In the genomic region with DNA sequence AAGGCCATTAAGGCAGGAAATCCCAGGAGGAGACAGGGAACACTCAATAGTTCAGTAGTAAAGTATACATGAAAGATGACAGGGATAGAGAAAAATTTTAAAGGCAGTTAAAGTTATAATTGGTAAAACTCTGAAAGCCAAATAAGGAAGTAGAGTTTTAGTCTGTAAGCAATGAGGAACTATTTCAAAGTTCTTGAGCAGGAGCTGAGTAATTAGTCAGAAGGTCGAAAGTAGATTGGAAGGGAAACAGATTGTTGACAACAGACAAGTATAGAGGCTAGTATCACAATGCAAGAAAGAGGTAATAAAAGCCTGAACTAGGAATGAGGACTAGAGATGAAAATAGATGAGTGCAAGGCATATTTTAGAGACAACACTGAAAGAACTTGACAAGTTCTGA, we compare ENCODE assay signal across 12 cellular contexts.
DNase-seq lines count a peak whose midpoint lies in the region; ATAC-seq and TF ChIP-seq lines count a peak whose summit lies in the region.
"Had no signal": no experiment of that assay in that cellular context is flagged by ENCODE, and none has a peak within 500 bp of the region (broad histone marks: within the 10 kb centered on the region; RNA-seq: fewer than 3 reads in every experiment).

No MANE protein-coding gene starts in this region.

- H3K27me3 Mint-ChIP-seq in CD14-positive monocyte (ENCODE audit: low read depth in 3 of 3): peaks cover 0 to 1% (median 0%) of the 10 kb centered on the region in 3 donors
- H3K27me3 Mint-ChIP-seq in endodermal cell (ENCODE audit: insufficient read depth): no peaks in the 10 kb centered on the region
- H3K27me3 Mint-ChIP-seq: activated naive CD8-positive, alpha-beta T cell treated with anti-CD3 and anti-CD28 coated beads, Interleukin-2, amount 10 ng/mL, durations not matched to agents 7 days and 5 days had no signal

- TF ChIP-seq CTCF in CD14-positive monocyte (IDR thresholded peaks at IDR 0.05) (no peak), lower lobe of right lung (IDR thresholded peaks at IDR 0.05) (no peak), endodermal cell (conservative IDR thresholded peaks at IDR 0.05) (no peak)

- no peaks in the 10 kb centered on the region for H3K4me1 ChIP-seq in lower lobe of right lung
- no peaks in the 10 kb centered on the region for H3K4me1 ChIP-seq in endodermal cell (ENCODE audit: control insufficient read depth, insufficient read depth, low read length)

- H3K9me3 ChIP-seq in lower lobe of right lung: no peaks in the 10 kb centered on the region
- H3K9me3 ChIP-seq in endodermal cell (ENCODE audit: control insufficient read depth, low read length): peaks cover 13% of the 10 kb centered on the region

- peak; percentile 37 to 60 for ATAC-seq in lower lobe of right lung
- ATAC-seq in GM21423 (IDR thresholded peaks at IDR 0.05; ENCODE audit: unreplicated experiment): no peak
- no peak for ATAC-seq in GM21825 (IDR thresholded peaks at IDR 0.05; ENCODE audit: unreplicated experiment)
- ATAC-seq: activated CD4-positive, CD25-positive, alpha-beta regulatory T cell treated with anti-CD3 and anti-CD28 coated beads, Interleukin-2, amount 50 U/mL, for 24 hours had no signal

- H3K4me3 Mint-ChIP-seq in CD14-positive monocyte (peak overlapping the region in 1 of 2 donors; percentile 72), endodermal cell (no peak overlapping the region)
- H3K4me3 Mint-ChIP-seq: activated naive CD8-positive, alpha-beta T cell treated with anti-CD3 and anti-CD28 coated beads, Interleukin-2, amount 10 ng/mL, durations not matched to agents 7 days and 5 days; immature natural killer cell had no signal

- H3K27ac Mint-ChIP-seq in CD14-positive monocyte (peak overlapping the region; percentile 89 to 98 (median 92)), endodermal cell (no peak overlapping the region)
- H3K27ac Mint-ChIP-seq: activated naive CD8-positive, alpha-beta T cell treated with anti-CD3 and anti-CD28 coated beads, Interleukin-2, amount 10 ng/mL, durations not matched to agents 7 days and 5 days had no signal

- intact Hi-C loops in CD14-positive monocyte (cut with micrococcal nuclease) (no loop called here), lower lobe of right lung (cut with DNase I) (no loop called here)

- H3K27me3 ChIP-seq in lower lobe of right lung (ENCODE audit: low read depth) (no peaks in the 10 kb centered on the region), endodermal cell (ENCODE audit: control insufficient read depth, insufficient read depth, low read length, poor library complexity, severe bottlenecking) (no peaks in the 10 kb centered on the region)

- no peak overlapping the region for H3K9ac ChIP-seq in endodermal cell (ENCODE audit: extremely low read depth, low read length, poor library complexity, severe bottlenecking)
- H3K9ac ChIP-seq: KMS-11 had no signal

- peak overlapping the region; percentile 21 for H3K27ac ChIP-seq in lower lobe of right lung
- no peak overlapping the region for H3K27ac ChIP-seq in endodermal cell (ENCODE audit: low read depth, low read length)
- H3K27ac ChIP-seq: KMS-11 had no signal

- peaks cover 0 to 10% (median 2%) of the 10 kb centered on the region in 7 donors for H3K9me3 Mint-ChIP-seq in CD14-positive monocyte
- H3K9me3 Mint-ChIP-seq in endodermal cell: no peaks in the 10 kb centered on the region
- H3K9me3 Mint-ChIP-seq: activated naive CD8-positive, alpha-beta T cell treated with anti-CD3 and anti-CD28 coated beads, Interleukin-2, amount 10 ng/mL, durations not matched to agents 7 days and 5 days; immature natural killer cell had no signal

- H3K4me1 Mint-ChIP-seq in CD14-positive monocyte (peaks cover 24% of the 10 kb centered on the region), endodermal cell (peaks cover 6% of the 10 kb centered on the region)
- H3K4me1 Mint-ChIP-seq: activated naive CD8-positive, alpha-beta T cell treated with anti-CD3 and anti-CD28 coated beads, Interleukin-2, amount 10 ng/mL, durations not matched to agents 7 days and 5 days had no signal

- H3K36me3 ChIP-seq in lower lobe of right lung: no peaks in the 10 kb centered on the region
- H3K36me3 ChIP-seq in endodermal cell (ENCODE audit: control insufficient read depth, insufficient read depth, low read length): peaks cover 5% of the 10 kb centered on the region

- H3K4me3 ChIP-seq in lower lobe of right lung (no peak overlapping the region), endodermal cell (ENCODE audit: low read length) (no peak overlapping the region)

- no peak for DNase-seq in CD14-positive monocyte (ENCODE audit: low spot score)
- peak; percentile 92 for DNase-seq in HCEC 1CT
- peak; percentile 59 for DNase-seq in SIG-M5 (lab: John Stamatoyannopoulos, UW)
- DNase-seq in lower lobe of right lung: no peak
- DNase-seq in stimulated activated CD4-positive, alpha-beta T cell treated with anti-CD3 and anti-CD28 coated beads, Interleukin-4, amount 100 ng/mL, for 4 hours: no peak
- DNase-seq in endodermal cell: no peak
- DNase-seq: activated naive CD8-positive, alpha-beta T cell treated with anti-CD3 and anti-CD28 coated beads, Interleukin-2, amount 10 ng/mL, durations not matched to agents 7 days and 5 days; immature natural killer cell had no signal

- H3K36me3 Mint-ChIP-seq in CD14-positive monocyte (peaks cover 20 to 27% of the 10 kb centered on the region in 2 donors), endodermal cell (ENCODE audit: low read depth) (peaks cover 8% of the 10 kb centered on the region)

- WGBS in endodermal cell (ENCODE audit: insufficient coverage in 1 of 2, insufficient read length in 1 of 2), 2 experiments: 88 to 91% methylated on average over 1 of the region's 1 CpG

Comparison
In these comparisons a context has a peak if more than half of its experiments do, and no peak if none do; other contexts are left out.
1. DNase-seq: peak in HCEC 1CT (single experiment) and SIG-M5 (single experiment); none in CD14-positive monocyte (single experiment), lower lobe of right lung (single experiment), stimulated activated CD4-positive, alpha-beta T cell treated with anti-CD3 and anti-CD28 coated beads, Interleukin-4, amount 100 ng/mL, for 4 hours (0 of 2) and endodermal cell (single experiment).
2. ATAC-seq: peak in lower lobe of right lung (2 of 2); none in GM21423 (single experiment) and GM21825 (single experiment).